Comparison of ENCODE assay signal across 1 cellular context in genomic region chr19:29806098-29806866, GRCh38.
TF ChIP-seq lines count a peak whose summit lies in the region.

No MANE protein-coding gene starts in this region.

TF ChIP-seq in K562, 482 proteins besides CTCF, POLR2A, EP300 and RAD21 (continued from another document):
- peak; percentile 50 for TF ChIP-seq MGA (IDR thresholded peaks at IDR 0.05)
- TF ChIP-seq E4F1 (CRISPR knock-in tag; IDR thresholded peaks at IDR 0.05; ENCODE audit: borderline replicate concordance): no peak
- TF ChIP-seq GTF2F1 (IDR thresholded peaks at IDR 0.05; ENCODE audit: low read depth, low read length): no peak
- TF ChIP-seq NEUROD1 (IDR thresholded peaks at IDR 0.05; ENCODE audit: borderline replicate concordance, low read depth, low read length, partially characterized antibody): no peak
- no peak for TF ChIP-seq NFIX (CRISPR knock-in tag; IDR thresholded peaks at IDR 0.05; ENCODE audit: low read depth)
- no peak for TF ChIP-seq BRF1 (IDR thresholded peaks at IDR 0.05; ENCODE audit: borderline replicate concordance, extremely low read depth, insufficient read length)
- peak; percentile 8; the same call in 1 of the 2 replicates for TF ChIP-seq HCFC1 (IDR thresholded peaks at IDR 0.05; ENCODE audit: low read depth, low read length)
- TF ChIP-seq GABPB1 (CRISPR knock-in tag; IDR thresholded peaks at IDR 0.05): 0 out of 2 replicates have a peak, but pooled peaks have one; percentile 32
- 0 out of 2 replicates have a peak, but pooled peaks have one; percentile 20 for TF ChIP-seq RBFOX2 (IDR thresholded peaks at IDR 0.05; ENCODE audit: low read depth, low read length)
- TF ChIP-seq ATF2 (CRISPR knock-in tag; IDR thresholded peaks at IDR 0.05): no peak
- no peak for TF ChIP-seq ZNF76 (CRISPR knock-in tag; IDR thresholded peaks at IDR 0.05; ENCODE audit: borderline replicate concordance)
- TF ChIP-seq ILF3 (IDR thresholded peaks at IDR 0.05; ENCODE audit: borderline replicate concordance): no peak
- no peak for TF ChIP-seq HES1 (IDR thresholded peaks at IDR 0.05; ENCODE audit: low read depth)
TF ChIP-seq in K562: peak in this region for 30.
